8 cellular contexts compared by ENCODE assay signal in genomic region chr1:201408176-201408814, GRCh38. TPM values are rescaled to one million over a fixed set of nuclear protein-coding genes. Genes with fewer than 3 reads are reported as not detected.
A peak's percentile ranks its signal among the peaks of the same experiment; 100 is the strongest.
DNase-seq lines count a peak whose midpoint lies in the region; ATAC-seq and TF ChIP-seq lines count a peak whose summit lies in the region.
"Had no signal": no experiment of that assay in that cellular context is flagged by ENCODE, and none has a peak within 500 bp of the region (broad histone marks: within the 10 kb centered on the region; RNA-seq: fewer than 3 reads in every experiment).

No MANE protein-coding gene starts in this region.

- no peak for ATAC-seq in HG02840 (IDR thresholded peaks at IDR 0.05; ENCODE audit: low FRiP score, unreplicated experiment)

- DNase-seq in MV-4-11 (lab: John Stamatoyannopoulos, UW), result peak; percentile 54
- DNase-seq in SKM-1 treated with dmso at 0.1 percent for 144 hours (lab: John Stamatoyannopoulos, UW; ENCODE audit: unreplicated experiment), result peak; percentile 82
- peak; percentile 38 for DNase-seq in activated naive CD8-positive, alpha-beta T cell treated with anti-CD3 and anti-CD28 coated beads, Interleukin-2, amount 50 U/mL, for 16 hours (ENCODE audit: low read depth, low spot score)
- DNase-seq in cardiac septum (ENCODE audit: low spot score), result peak; percentile 84
- peak; percentile 20 for DNase-seq in pulmonary artery endothelial cell (ENCODE audit: low read depth, low spot score)

- intact Hi-C loops in cardiac septum (cut with DNase I), result no loop called here

- TF ChIP-seq CTCF in GM12873 (IDR thresholded peaks at IDR 0.05; ENCODE audit: insufficient read depth, low read depth, low read length, missing control alignments), result peak; percentile 99

RNA-seq across cellular contexts. Expression of gene LAD1, which starts 9.2 kb away (rescaled TPM):
- total RNA-seq in cardiac septum (12.4 TPM), pulmonary artery endothelial cell (not detected in 2 replicates)
- total RNA-seq: mononuclear cell had no signal

RNA-seq across cellular contexts. Expression of gene TNNI1, which starts 13.2 kb away (rescaled TPM):
- total RNA-seq in cardiac septum (35.5 TPM), pulmonary artery endothelial cell (not detected in 2 replicates)
- total RNA-seq: mononuclear cell had no signal

RNA-seq across cellular contexts. Expression of gene TNNT2, which starts 30.8 kb away (rescaled TPM):
- total RNA-seq in cardiac septum (8,017 TPM), pulmonary artery endothelial cell (not detected in 2 replicates)

Comparison
In these comparisons a context has a peak if more than half of its experiments do, and no peak if none do; other contexts are left out.
1. DNase-seq: peak in every context shown above with its lines; median percentile 84 in cardiac septum; 82 in SKM-1 treated with dmso at 0.1 percent for 144 hours; 54 in MV-4-11; 38 in activated naive CD8-positive, alpha-beta T cell treated with anti-CD3 and anti-CD28 coated beads, Interleukin-2, amount 50 U/mL, for 16 hours; 20 in pulmonary artery endothelial cell.
2. RNA of gene LAD1, which starts 9.2 kb away (total RNA-seq): 12.4 TPM in cardiac septum (single experiment); not detected in pulmonary artery endothelial cell; every median in the first group is over 10 times any median in the second.
3. RNA of gene TNNI1, which starts 13.2 kb away (total RNA-seq): 35.5 TPM in cardiac septum (single experiment); not detected in pulmonary artery endothelial cell; every median in the first group is over 10 times any median in the second.
4. RNA of gene TNNT2, which starts 30.8 kb away (total RNA-seq): 8,017 TPM in cardiac septum (single experiment); not detected in pulmonary artery endothelial cell; every median in the first group is over 1,000 times any median in the second.